15 cellular contexts compared by ENCODE assay signal in genomic region chr1:11178021-11179015, GRCh38. TPM values are rescaled to one million over a fixed set of nuclear protein-coding genes. Genes with fewer than 3 reads are reported as not detected.
DNase-seq lines count a peak whose midpoint lies in the region; ATAC-seq and TF ChIP-seq lines count a peak whose summit lies in the region.
"Had no signal": no experiment of that assay in that cellular context is flagged by ENCODE, and none has a peak within 500 bp of the region (broad histone marks: within the 10 kb centered on the region; RNA-seq: fewer than 3 reads in every experiment).

No MANE protein-coding gene starts in this region.

- no peak for ATAC-seq in thoracic aorta (ENCODE audit: insufficient number of reproducible peaks, low FRiP score, low read depth)
- no peak for ATAC-seq in HG02981 (IDR thresholded peaks at IDR 0.05; ENCODE audit: unreplicated experiment)
- ATAC-seq: natural killer cell; stimulated activated naive B cell treated with anti-CD40 and anti-IgM and Interleukin-4, amounts not matched to agents 10 μg/mL and 1 μg/mL and 100 μg/mL, for 72 hours had no signal

- H3K4me1 ChIP-seq in left ventricle myocardium inferior (peaks cover 56% of the 10 kb centered on the region), thoracic aorta (ENCODE audit: control insufficient read depth in 1 of 2, low read depth in 2 of 2) (peaks cover 30 to 55% of the 10 kb centered on the region in 2 donors)

- H3K4me3 ChIP-seq in left ventricle myocardium inferior (no peak overlapping the region), thoracic aorta (no peak overlapping the region)
- H3K4me3 ChIP-seq: SK-N-MC had no signal

- TF ChIP-seq CTCF in VCaP (conservative IDR thresholded peaks at IDR 0.05) (no peak), left ventricle myocardium inferior (IDR thresholded peaks at IDR 0.05; ENCODE audit: borderline replicate concordance) (no peak), thoracic aorta (IDR thresholded peaks at IDR 0.05) (no peak)

- H3K27ac ChIP-seq in VCaP (peak overlapping the region; percentile 41), left ventricle myocardium inferior (replicated peaks) (peak overlapping the region; percentile 62), thoracic aorta (peak overlapping the region; percentile 48 to 63)
- H3K27ac ChIP-seq: SK-N-MC had no signal

- peak; percentile 3 for DNase-seq in DMS79 (lab: John Stamatoyannopoulos, UW)
- no peak for DNase-seq in DMS79 treated with DMSO at 0.1 percent for 48 hours (lab: John Stamatoyannopoulos, UW)
- no peak for DNase-seq in left ventricle myocardium inferior
- no peak for DNase-seq in thoracic aorta (ENCODE audit: low spot score)
- no peak for DNase-seq in AG08396 (ENCODE audit: low spot score)
- DNase-seq in T-helper 1 cell, result no peak
- DNase-seq: activated naive CD4-positive, alpha-beta T cell treated with Interleukin-2 at 50 U/mL for 16 hours; DMS153; effector CD8-positive, alpha-beta T cell; natural killer cell; stimulated activated naive B cell treated with anti-CD40 and anti-IgM and Interleukin-4, amounts not matched to agents 10 μg/mL and 1 μg/mL and 100 μg/mL, for 72 hours had no signal

- intact Hi-C loops in left ventricle myocardium inferior (cut with micrococcal nuclease), result no loop called here

- H3K9me3 ChIP-seq in left ventricle myocardium inferior (replicated peaks) (no peaks in the 10 kb centered on the region), thoracic aorta (no peaks in the 10 kb centered on the region)

- no peaks in the 10 kb centered on the region for H3K27me3 ChIP-seq in left ventricle myocardium inferior (ENCODE audit: low read depth)
- H3K27me3 ChIP-seq in thoracic aorta (replicated peaks; ENCODE audit: insufficient read depth), result no peaks in the 10 kb centered on the region

- H3K36me3 ChIP-seq in left ventricle myocardium inferior, result peaks cover 12% of the 10 kb centered on the region
- H3K36me3 ChIP-seq in thoracic aorta, result no peaks in the 10 kb centered on the region

RNA-seq across cellular contexts. Expression of gene ANGPTL7, which starts 10.8 kb away (rescaled TPM):
- 1.1 TPM for total RNA-seq in left ventricle myocardium inferior
- total RNA-seq in thoracic aorta, result 10 to 100 TPM; 19.4 to 37.0 TPM
- total RNA-seq: natural killer cell, NCI-H460 had no signal
